In the genomic region with DNA sequence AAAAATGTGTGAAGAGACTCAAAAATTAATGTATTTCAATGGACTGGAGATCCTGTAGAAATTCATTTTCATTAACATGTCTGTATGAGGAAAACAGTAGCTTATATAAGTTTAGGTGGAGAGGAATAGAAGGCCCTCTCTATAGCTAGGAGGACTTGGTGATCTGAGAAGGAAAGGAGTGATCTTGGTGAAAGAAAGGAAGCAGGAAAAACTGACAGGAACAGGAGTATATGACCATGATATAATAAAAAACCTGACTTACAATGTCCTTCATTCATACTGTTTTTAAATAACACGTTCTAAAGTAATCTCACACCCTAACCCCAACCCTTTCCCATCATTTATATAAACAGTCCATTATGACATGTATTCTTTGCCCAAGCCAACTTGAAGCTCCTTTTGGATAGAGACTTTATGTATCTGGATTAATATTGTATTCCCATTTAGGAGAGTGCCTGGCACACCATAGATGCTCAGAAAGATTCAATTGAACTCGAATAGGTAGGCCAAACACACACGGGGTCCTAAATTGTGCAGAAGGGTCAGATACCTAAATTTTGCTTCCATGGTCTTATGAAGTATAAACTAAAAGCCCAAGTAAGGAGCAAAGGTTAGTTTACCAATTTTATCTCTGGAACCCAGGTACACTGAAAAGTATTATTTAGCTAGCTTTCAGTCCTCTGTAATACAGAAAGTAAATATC, we compare ENCODE assay signal across 8 cellular contexts.
DNase-seq lines count a peak whose midpoint lies in the region; TF ChIP-seq lines count a peak whose summit lies in the region.

No MANE protein-coding gene starts in this region.

- peaks cover 0 to 2% (median 0%) of the 10 kb centered on the region in 7 donors for H3K9me3 Mint-ChIP-seq in CD14-positive monocyte
- H3K9me3 Mint-ChIP-seq in neural crest cell, result peaks cover 3% of the 10 kb centered on the region

- H3K4me1 Mint-ChIP-seq in CD14-positive monocyte (peaks cover 16% of the 10 kb centered on the region), neural crest cell (peaks cover 26% of the 10 kb centered on the region)

- DNase-seq in CD14-positive monocyte (ENCODE audit: low spot score) (no peak), M059J (ENCODE audit: low read depth) (peak; percentile 20), dorsolateral prefrontal cortex (no peak), neural crest cell (ENCODE audit: low read depth, low spot score) (no peak), midbrain (lab: John Stamatoyannopoulos, UW) (no peak), erythroblast (lab: John Stamatoyannopoulos, UW) (no peak), SIG-M5 treated with dmso at 0.1 percent for 504 hours (lab: John Stamatoyannopoulos, UW; ENCODE audit: unreplicated experiment) (no peak), kidney glomerular epithelial cell (lab: John Stamatoyannopoulos, UW) (no peak)

- peak overlapping the region in 57 of 59 donors; percentile 49 to 87 (median 72) for H3K4me3 ChIP-seq in dorsolateral prefrontal cortex

- H3K27me3 ChIP-seq in dorsolateral prefrontal cortex, result peaks cover 0 to 98% (median 7%) of the 10 kb centered on the region in 45 donors

- H3K36me3 Mint-ChIP-seq in CD14-positive monocyte, result no peaks in the 10 kb centered on the region
- peaks cover 2% of the 10 kb centered on the region for H3K36me3 Mint-ChIP-seq in neural crest cell (ENCODE audit: low read depth)

- H3K27ac Mint-ChIP-seq in CD14-positive monocyte (peak overlapping the region in 4 of 7 donors; percentile 8 to 78 (median 65)), neural crest cell (ENCODE audit: unreplicated experiment) (peak overlapping the region; percentile 72)

- TF ChIP-seq CTCF in CD14-positive monocyte (IDR thresholded peaks at IDR 0.05), result no peak
- TF ChIP-seq CTCF in dorsolateral prefrontal cortex (IDR thresholded peaks at IDR 0.05 in 54 of 56, conservative IDR thresholded peaks at IDR 0.05 in 2 of 56; ENCODE audit: low read depth in 1 of 56, partially characterized antibody in 56 of 56), result no peak
- TF ChIP-seq CTCF in neural crest cell (conservative IDR thresholded peaks at IDR 0.05), result no peak

- peak overlapping the region in 52 of 59 donors; percentile 14 to 97 (median 88) for H3K27ac ChIP-seq in dorsolateral prefrontal cortex

- H3K4me3 Mint-ChIP-seq in CD14-positive monocyte, result no peak overlapping the region
- H3K4me3 Mint-ChIP-seq in neural crest cell, result no peak overlapping the region

- intact Hi-C loops in CD14-positive monocyte (cut with micrococcal nuclease) (loop anchor here (5.0 kb wide), 1 partner anchor 56 kb away; a partner anchor contains a TSS), dorsolateral prefrontal cortex (cut with DNase I) (loop anchor here in 1 of 2 donors (10.0 kb wide), 1 partner anchor 59 kb away; a partner anchor contains a TSS)

- TF ChIP-seq POLR2A in erythroblast (IDR thresholded peaks at IDR 0.05; ENCODE audit: low read length), result no peak

- H3K27me3 Mint-ChIP-seq in CD14-positive monocyte (ENCODE audit: low read depth in 3 of 3) (no peaks in the 10 kb centered on the region), neural crest cell (ENCODE audit: low read depth) (peaks cover 3% of the 10 kb centered on the region)
